In the genomic region with DNA sequence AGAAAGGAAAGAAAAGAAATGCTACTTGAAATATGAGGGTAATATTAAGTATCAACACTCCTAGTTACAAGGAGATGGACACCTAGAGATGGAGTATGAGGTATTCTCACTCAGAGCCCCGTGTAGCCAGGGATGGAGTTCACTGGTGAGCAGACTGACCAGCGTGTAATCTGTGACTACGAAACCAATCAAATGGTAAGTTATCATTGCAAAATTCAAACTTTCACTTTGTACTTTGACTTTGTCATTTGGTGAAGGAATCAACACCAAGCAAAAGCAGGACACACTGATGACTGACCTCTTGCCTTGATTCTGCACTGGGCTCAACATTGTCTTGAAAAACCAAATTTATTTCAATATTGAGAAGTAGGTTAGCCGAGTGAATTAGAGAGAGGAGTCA, we compare ENCODE assay signal across 40 cellular contexts. TPM values are rescaled to one million over a fixed set of nuclear protein-coding genes. Genes with fewer than 3 reads are reported as not detected.
"Had no signal": no experiment of that assay in that cellular context is flagged by ENCODE, and none has a peak within 500 bp of the region (broad histone marks: within the 10 kb centered on the region; RNA-seq: fewer than 3 reads in every experiment).

No MANE protein-coding gene starts in this region.

- FAIRE-seq: bronchial epithelial cell, TTC549 had no signal

- H3K4me3 ChIP-seq: adrenal gland, ascending aorta, cardiac muscle cell had no signal

- DNase-seq: activated B cell treated with CpG ODN at 0.5 μM for 24 hours; activated CD4-positive, alpha-beta memory T cell treated with anti-CD3 and anti-CD28 coated beads, Interleukin-2, amount 10 ng/mL, durations not matched to agents 7 days and 5 days; activated CD4-positive, alpha-beta T cell treated with anti-CD3 and anti-CD28 coated beads for 1 hour; activated CD4-positive, alpha-beta T cell treated with anti-CD3 and anti-CD28 coated beads for 36 hours; activated CD4-positive, alpha-beta T cell treated with anti-CD3 and anti-CD28 coated beads for 48 hours; activated CD4-positive, alpha-beta T cell treated with anti-CD3 and anti-CD28 coated beads, Interleukin-2, amount 10 ng/mL, durations not matched to agents 7 days and 5 days; activated CD4-positive, alpha-beta T cell treated with anti-CD3 and anti-CD28 coated beads, Interleukin-2, amount 50 U/mL, for 48 hours; activated CD8-positive, alpha-beta memory T cell treated with anti-CD3 and anti-CD28 coated beads for 24 hours; activated CD8-positive, alpha-beta memory T cell treated with anti-CD3 and anti-CD28 coated beads, Interleukin-2, amount 10 ng/mL, durations not matched to agents 7 days and 5 days; activated CD8-positive, alpha-beta memory T cell treated with anti-CD3 and anti-CD28 coated beads, Interleukin-2, amount 50 U/mL, for 48 hours; activated CD8-positive, alpha-beta T cell treated with anti-CD3 and anti-CD28 coated beads, Interleukin-2, amount 10 ng/mL, durations not matched to agents 7 days and 5 days; activated effector memory CD4-positive, alpha-beta T cell treated with anti-CD3 and anti-CD28 coated beads, Interleukin-2, amount 50 U/mL, for 16 hours; activated gamma-delta T cell treated with Interleukin-2 at 50 U/mL for 16 hours; activated naive CD4-positive, alpha-beta T cell; activated naive CD4-positive, alpha-beta T cell treated with anti-CD3 and anti-CD28 coated beads for 36 hours; activated naive CD4-positive, alpha-beta T cell treated with anti-CD3 and anti-CD28 coated beads, Interleukin-2, amount 50 U/mL, for 16 hours; activated naive CD8-positive, alpha-beta T cell treated with anti-CD3 and anti-CD28 coated beads for 36 hours; activated T-cell treated with anti-CD3 and anti-CD28 coated beads, Interleukin-2, amount 50 U/mL, for 4 hours; activated T-cell treated with anti-CD3 and anti-CD28 coated beads, Interleukin-2, amount 50 U/mL, for 72 hours; adrenal gland; amniotic stem cell; caudate nucleus; cerebellar nuclear complex; SW 1271; T-helper 1 cell; T-helper 2 cell; T-helper 9 cell had no signal

- H3K4me3 Mint-ChIP-seq: activated B cell treated with CpG ODN at 0.5 μM for 24 hours; activated CD4-positive, alpha-beta memory T cell treated with anti-CD3 and anti-CD28 coated beads, Interleukin-2, amount 10 ng/mL, durations not matched to agents 7 days and 5 days; activated CD4-positive, alpha-beta T cell treated with anti-CD3 and anti-CD28 coated beads for 36 hours; activated CD4-positive, alpha-beta T cell treated with anti-CD3 and anti-CD28 coated beads, Interleukin-2, amount 10 ng/mL, durations not matched to agents 7 days and 5 days; activated CD8-positive, alpha-beta memory T cell treated with anti-CD3 and anti-CD28 coated beads, Interleukin-2, amount 10 ng/mL, durations not matched to agents 7 days and 5 days; activated CD8-positive, alpha-beta T cell treated with anti-CD3 and anti-CD28 coated beads, Interleukin-2, amount 10 ng/mL, durations not matched to agents 7 days and 5 days; activated naive CD4-positive, alpha-beta T cell treated with anti-CD3 and anti-CD28 coated beads for 36 hours; activated naive CD8-positive, alpha-beta T cell treated with anti-CD3 and anti-CD28 coated beads for 36 hours; activated T-cell treated with anti-CD3 and anti-CD28 coated beads, Interleukin-2, amount 50 U/mL, for 4 hours; activated T-cell treated with anti-CD3 and anti-CD28 coated beads, Interleukin-2, amount 50 U/mL, for 72 hours; activated T-helper 1 cell treated with anti-CD3 and anti-CD28 coated beads, Interleukin-12 subunit alpha, Interleukin-12 subunit beta, Interleukin-2, Interleukin-4 antibody, amounts not matched to agents 30 ng/mL and 10 ng/mL and 1 ng/mL, durations not matched to agents 14 hours and 24 hours and 36 hours; activated T-helper 17 cell treated with anti-CD3 and anti-CD28 coated beads, Interleukin-2, amount 50 U/mL, for 72 hours; brain; central memory CD8-positive, alpha-beta T cell; T-helper 1 cell treated with Interleukin-12 subunit alpha and Interleukin-12 subunit beta and Interleukin-4 antibody, amounts not matched to agents 30 μg/mL and 1 μg/mL, for 36 hours; T-helper 2 cell treated with Interferon-gamma antibody and Interleukin-4, amounts not matched to agents 5 μg/mL and 100 μg/mL, for 36 hours had no signal

- H3K9me3 ChIP-seq: adrenal gland, ascending aorta had no signal

- H3K27me3 ChIP-seq: adrenal gland, ascending aorta, cardiac muscle cell had no signal

- H3K27ac Mint-ChIP-seq: activated B cell treated with CpG ODN at 0.5 μM for 24 hours; activated CD4-positive, alpha-beta memory T cell treated with anti-CD3 and anti-CD28 coated beads, Interleukin-2, amount 10 ng/mL, durations not matched to agents 7 days and 5 days; activated CD4-positive, alpha-beta T cell treated with anti-CD3 and anti-CD28 coated beads for 36 hours; activated CD4-positive, alpha-beta T cell treated with anti-CD3 and anti-CD28 coated beads, Interleukin-2, amount 10 ng/mL, durations not matched to agents 7 days and 5 days; activated CD8-positive, alpha-beta memory T cell treated with anti-CD3 and anti-CD28 coated beads, Interleukin-2, amount 10 ng/mL, durations not matched to agents 7 days and 5 days; activated CD8-positive, alpha-beta T cell treated with anti-CD3 and anti-CD28 coated beads, Interleukin-2, amount 10 ng/mL, durations not matched to agents 7 days and 5 days; activated naive CD4-positive, alpha-beta T cell treated with anti-CD3 and anti-CD28 coated beads for 36 hours; activated naive CD4-positive, alpha-beta T cell treated with anti-CD3 and anti-CD28 coated beads, Interleukin-2, amount 50 U/mL, for 72 hours; activated naive CD8-positive, alpha-beta T cell treated with anti-CD3 and anti-CD28 coated beads for 36 hours; activated T-cell treated with anti-CD3 and anti-CD28 coated beads, Interleukin-2, amount 50 U/mL, for 72 hours; activated T-helper 1 cell treated with anti-CD3 and anti-CD28 coated beads, Interleukin-12 subunit alpha, Interleukin-12 subunit beta, Interleukin-2, Interleukin-4 antibody, amounts not matched to agents 30 ng/mL and 10 ng/mL and 1 ng/mL, durations not matched to agents 14 hours and 24 hours and 36 hours; activated T-helper 17 cell treated with anti-CD3 and anti-CD28 coated beads, Interleukin-2, amount 50 U/mL, for 72 hours; brain; T-helper 1 cell treated with Interleukin-12 subunit alpha and Interleukin-12 subunit beta and Interleukin-4 antibody, amounts not matched to agents 30 μg/mL and 1 μg/mL, for 36 hours; T-helper 2 cell treated with Interferon-gamma antibody and Interleukin-4, amounts not matched to agents 5 μg/mL and 100 μg/mL, for 36 hours had no signal

- H3K4me1 Mint-ChIP-seq: activated B cell treated with CpG ODN at 0.5 μM for 24 hours; activated CD4-positive, alpha-beta memory T cell treated with anti-CD3 and anti-CD28 coated beads, Interleukin-2, amount 10 ng/mL, durations not matched to agents 7 days and 5 days; activated CD4-positive, alpha-beta T cell treated with anti-CD3 and anti-CD28 coated beads for 36 hours; activated CD4-positive, alpha-beta T cell treated with anti-CD3 and anti-CD28 coated beads, Interleukin-2, amount 10 ng/mL, durations not matched to agents 7 days and 5 days; activated CD8-positive, alpha-beta memory T cell treated with anti-CD3 and anti-CD28 coated beads, Interleukin-2, amount 10 ng/mL, durations not matched to agents 7 days and 5 days; activated naive CD8-positive, alpha-beta T cell treated with anti-CD3 and anti-CD28 coated beads for 36 hours; central memory CD8-positive, alpha-beta T cell had no signal

- ATAC-seq: activated CD4-positive, alpha-beta T cell treated with anti-CD3 and anti-CD28 coated beads for 36 hours; activated CD4-positive, CD25-positive, alpha-beta regulatory T cell treated with anti-CD3 and anti-CD28 coated beads, Interleukin-2, amount 50 U/mL, for 24 hours; activated CD8-positive, alpha-beta memory T cell treated with anti-CD3 and anti-CD28 coated beads, Interleukin-2, amount 10 ng/mL, durations not matched to agents 7 days and 5 days; activated CD8-positive, alpha-beta T cell treated with anti-CD3 and anti-CD28 coated beads, Interleukin-2, amount 10 ng/mL, durations not matched to agents 7 days and 5 days; activated naive CD4-positive, alpha-beta T cell treated with anti-CD3 and anti-CD28 coated beads, Interleukin-2, amount 50 U/mL, for 72 hours; activated T-cell treated with anti-CD3 and anti-CD28 coated beads, Interleukin-2, amount 50 U/mL, for 4 hours; activated T-cell treated with anti-CD3 and anti-CD28 coated beads, Interleukin-2, amount 50 U/mL, for 72 hours; activated T-helper 17 cell treated with anti-CD3 and anti-CD28 coated beads, Interleukin-2, amount 50 U/mL, for 72 hours had no signal

- H3K36me3 Mint-ChIP-seq: activated CD8-positive, alpha-beta memory T cell treated with anti-CD3 and anti-CD28 coated beads, Interleukin-2, amount 10 ng/mL, durations not matched to agents 7 days and 5 days; activated naive CD4-positive, alpha-beta T cell treated with anti-CD3 and anti-CD28 coated beads, Interleukin-2, amount 50 U/mL, for 72 hours; activated naive CD8-positive, alpha-beta T cell treated with anti-CD3 and anti-CD28 coated beads for 36 hours; brain had no signal

- H3K27ac ChIP-seq: adrenal gland, ascending aorta, cardiac muscle cell, VCaP had no signal

- H3K9me3 Mint-ChIP-seq: activated CD4-positive, alpha-beta memory T cell treated with anti-CD3 and anti-CD28 coated beads, Interleukin-2, amount 10 ng/mL, durations not matched to agents 7 days and 5 days; activated CD4-positive, alpha-beta T cell treated with anti-CD3 and anti-CD28 coated beads, Interleukin-2, amount 10 ng/mL, durations not matched to agents 7 days and 5 days; activated naive CD4-positive, alpha-beta T cell treated with anti-CD3 and anti-CD28 coated beads for 36 hours; activated naive CD4-positive, alpha-beta T cell treated with anti-CD3 and anti-CD28 coated beads, Interleukin-2, amount 50 U/mL, for 72 hours; activated naive CD8-positive, alpha-beta T cell treated with anti-CD3 and anti-CD28 coated beads for 36 hours; activated T-helper 1 cell treated with anti-CD3 and anti-CD28 coated beads, Interleukin-12 subunit alpha, Interleukin-12 subunit beta, Interleukin-2, Interleukin-4 antibody, amounts not matched to agents 30 ng/mL and 10 ng/mL and 1 ng/mL, durations not matched to agents 14 hours and 24 hours and 36 hours; activated T-helper 17 cell treated with anti-CD3 and anti-CD28 coated beads, Interleukin-2, amount 50 U/mL, for 72 hours; brain; central memory CD8-positive, alpha-beta T cell; T-helper 1 cell treated with Interleukin-12 subunit alpha and Interleukin-12 subunit beta and Interleukin-4 antibody, amounts not matched to agents 30 μg/mL and 1 μg/mL, for 36 hours; T-helper 2 cell treated with Interferon-gamma antibody and Interleukin-4, amounts not matched to agents 5 μg/mL and 100 μg/mL, for 36 hours had no signal

- H3K36me3 ChIP-seq: adrenal gland, ascending aorta, cardiac muscle cell had no signal

- H3K4me1 ChIP-seq: adrenal gland, ascending aorta had no signal

RNA-seq across cellular contexts. Expression of gene DCDC2, which starts 51.8 kb away (rescaled TPM):
- total RNA-seq: activated B cell treated with CpG ODN at 0.5 μM for 24 hours; activated CD4-positive, alpha-beta memory T cell treated with anti-CD3 and anti-CD28 coated beads, Interleukin-2, amount 10 ng/mL, durations not matched to agents 7 days and 5 days; activated CD4-positive, alpha-beta T cell treated with anti-CD3 and anti-CD28 coated beads, Interleukin-2, amount 10 ng/mL, durations not matched to agents 7 days and 5 days; activated CD8-positive, alpha-beta memory T cell treated with anti-CD3 and anti-CD28 coated beads, Interleukin-2, amount 10 ng/mL, durations not matched to agents 7 days and 5 days; activated CD8-positive, alpha-beta T cell treated with anti-CD3 and anti-CD28 coated beads, Interleukin-2, amount 10 ng/mL, durations not matched to agents 7 days and 5 days; activated naive CD4-positive, alpha-beta T cell treated with anti-CD3 and anti-CD28 coated beads for 36 hours; activated T-helper 1 cell treated with anti-CD3 and anti-CD28 coated beads, Interleukin-12 subunit alpha, Interleukin-12 subunit beta, Interleukin-2, Interleukin-4 antibody, amounts not matched to agents 30 ng/mL and 10 ng/mL and 1 ng/mL, durations not matched to agents 14 hours and 24 hours and 36 hours; ascending aorta had no signal
- polyA plus RNA-seq: cardiac muscle cell had no signal
